17 cellular contexts compared by ENCODE assay signal in genomic region chr1:16253332-16253922, GRCh38.
"Had no signal": no experiment of that assay in that cellular context is flagged by ENCODE, and none has a peak within 500 bp of the region (broad histone marks: within the 10 kb centered on the region; RNA-seq: fewer than 3 reads in every experiment).

No MANE protein-coding gene starts in this region.

- ATAC-seq: activated naive CD4-positive, alpha-beta T cell treated with anti-CD3 and anti-CD28 coated beads, Interleukin-2, amount 50 U/mL, for 72 hours; left ventricle myocardium superior; natural killer cell; stimulated activated naive CD8-positive, alpha-beta T cell treated with anti-CD3 and anti-CD28 coated beads, Interleukin-15, Interleukin-2, amounts not matched to agents 100 U/mL and 50 U/mL, for 24 hours had no signal

- H3K27me3 Mint-ChIP-seq: dendritic cell treated with granulocyte-macrophage colony-stimulating factor and Interleukin-4, amounts not matched to agents 40 ng/mL and 50 ng/mL, for 4 days; memory B cell had no signal

- H3K27ac ChIP-seq: brain microvascular endothelial cell, neutrophil, parathyroid adenoma, suprapubic skin had no signal

- H3K4me3 ChIP-seq: skin epidermis, suprapubic skin had no signal

- H3K27me3 ChIP-seq: brain microvascular endothelial cell, neutrophil, suprapubic skin had no signal

- H3K9me3 ChIP-seq: neutrophil, suprapubic skin had no signal

- H2AFZ ChIP-seq: parathyroid adenoma had no signal

- H3K9me3 Mint-ChIP-seq: activated naive CD4-positive, alpha-beta T cell treated with anti-CD3 and anti-CD28 coated beads, Interleukin-2, amount 50 U/mL, for 72 hours; dendritic cell treated with granulocyte-macrophage colony-stimulating factor and Interleukin-4, amounts not matched to agents 40 ng/mL and 50 ng/mL, for 4 days; memory B cell; natural killer cell had no signal

- H3K4me3 Mint-ChIP-seq: dendritic cell treated with granulocyte-macrophage colony-stimulating factor and Interleukin-4, amounts not matched to agents 40 ng/mL and 50 ng/mL, for 4 days; memory B cell; natural killer cell had no signal

- H3K27ac Mint-ChIP-seq: dendritic cell treated with granulocyte-macrophage colony-stimulating factor and Interleukin-4, amounts not matched to agents 40 ng/mL and 50 ng/mL, for 4 days had no signal

- DNase-seq: activated CD4-positive, alpha-beta T cell treated with anti-CD3 and anti-CD28 coated beads for 1 hour; activated CD4-positive, alpha-beta T cell treated with anti-CD3 and anti-CD28 coated beads, Interleukin-2, amount 50 U/mL, for 48 hours; activated effector memory CD4-positive, alpha-beta T cell treated with anti-CD3 and anti-CD28 coated beads, Interleukin-2, amount 50 U/mL, for 16 hours; activated T-cell treated with anti-CD3 and anti-CD28 coated beads, Interleukin-2, amount 50 U/mL, for 48 hours; brain microvascular endothelial cell; glutamatergic neuron; left ventricle myocardium superior; natural killer cell; stimulated activated CD4-positive, alpha-beta T cell treated with anti-CD3 and anti-CD28 coated beads, Interleukin-4, amount 100 ng/mL, for 24 hours; stimulated activated naive CD8-positive, alpha-beta T cell treated with anti-CD3 and anti-CD28 coated beads, Interleukin-15, Interleukin-2, amounts not matched to agents 100 U/mL and 50 U/mL, for 24 hours had no signal

- H3K9ac ChIP-seq: parathyroid adenoma had no signal

- H3K36me3 Mint-ChIP-seq: activated naive CD4-positive, alpha-beta T cell treated with anti-CD3 and anti-CD28 coated beads, Interleukin-2, amount 50 U/mL, for 72 hours; natural killer cell had no signal
